8 cellular contexts compared by ENCODE assay signal in genomic region chr2:28408764-28409599, GRCh38. TPM values are rescaled to one million over a fixed set of nuclear protein-coding genes. Genes with fewer than 3 reads are reported as not detected.
DNase-seq lines count a peak whose midpoint lies in the region; ATAC-seq and TF ChIP-seq lines count a peak whose summit lies in the region.

No MANE protein-coding gene starts in this region.

- H2AFZ ChIP-seq in neuronal stem cell (ENCODE audit: low read length): no peak overlapping the region

- CTCF ChIA-PET in BJ (lab: Yijun Ruan, JAX): interaction anchor here (1.0 to 1.6 kb wide), 2 partner anchors 44 to 602 kb away, joined by 3 to 5 read pairs; no protein-coding TSS in a partner anchor

- ATAC-seq in GM21390 (IDR thresholded peaks at IDR 0.05; ENCODE audit: unreplicated experiment): no peak

- H3K18ac ChIP-seq in neuronal stem cell (ENCODE audit: low read length): peak overlapping the region; percentile 45

- H3K9me3 Mint-ChIP-seq in T-helper 1 cell treated with Interleukin-12 subunit alpha and Interleukin-12 subunit beta and Interleukin-4 antibody, amounts not matched to agents 30 μg/mL and 1 μg/mL, for 36 hours: no peaks in the 10 kb centered on the region

- H3K4me3 ChIP-seq in BJ (ENCODE audit: low read depth, low read length) (no peak overlapping the region), neuronal stem cell (ENCODE audit: low read length in 2 of 2) (no peak overlapping the region), vagina (no peak overlapping the region)

- H3K27ac Mint-ChIP-seq in T-helper 1 cell treated with Interleukin-12 subunit alpha and Interleukin-12 subunit beta and Interleukin-4 antibody, amounts not matched to agents 30 μg/mL and 1 μg/mL, for 36 hours: peak overlapping the region; percentile 92

- H3K4me3 Mint-ChIP-seq in T-helper 1 cell treated with Interleukin-12 subunit alpha and Interleukin-12 subunit beta and Interleukin-4 antibody, amounts not matched to agents 30 μg/mL and 1 μg/mL, for 36 hours: peak overlapping the region; percentile 59

- H3K4me1 ChIP-seq in neuronal stem cell (ENCODE audit: control insufficient read depth in 2 of 2, insufficient read depth in 1 of 2, low read depth in 1 of 2, low read length in 2 of 2) (peaks cover 0 to 2% of the 10 kb centered on the region in 2 donors), vagina (peaks cover 97% of the 10 kb centered on the region)

- H3K23ac ChIP-seq in neuronal stem cell (ENCODE audit: low read depth, low read length, poor library complexity): peak overlapping the region; percentile 47

- DNase-seq in BJ (ENCODE audit: low read depth) (peak; percentile 71), astrocyte of the hippocampus (ENCODE audit: low read depth, low spot score) (peak; percentile 86), neuronal stem cell (ENCODE audit: low spot score) (no peak), vagina (ENCODE audit: extremely low spot score in 2 of 2) (no peak), SW 1271 (lab: John Stamatoyannopoulos, UW) (no peak), NCI-H748 (lab: John Stamatoyannopoulos, UW; ENCODE audit: unreplicated experiment) (no peak)

- intact Hi-C loops in vagina (cut with DNase I): loop anchor here (5.0 kb wide), 1 partner anchor 38 kb away; no protein-coding TSS in a partner anchor

- no peak overlapping the region for H2AK5ac ChIP-seq in neuronal stem cell (ENCODE audit: low read depth, low read length)

- H3K9me3 ChIP-seq in neuronal stem cell (replicated peaks in 1 of 2; ENCODE audit: control insufficient read depth in 2 of 2, insufficient read depth in 1 of 2, low read depth in 1 of 2, low read length in 2 of 2): no peaks in the 10 kb centered on the region
- no peaks in the 10 kb centered on the region for H3K9me3 ChIP-seq in vagina

- H3K27me3 ChIP-seq in BJ (ENCODE audit: control insufficient read depth, insufficient read depth, low read length): no peaks in the 10 kb centered on the region
- H3K27me3 ChIP-seq in neuronal stem cell (ENCODE audit: control insufficient read depth in 3 of 3, insufficient read depth in 3 of 3, low read depth in 1 of 3, low read length in 3 of 3): no peaks in the 10 kb centered on the region
- no peaks in the 10 kb centered on the region for H3K27me3 ChIP-seq in vagina

- H2BK120ac ChIP-seq in neuronal stem cell (ENCODE audit: low read depth, low read length): no peak overlapping the region

- H3K27ac ChIP-seq in neuronal stem cell (replicated peaks; ENCODE audit: low read length): no peak overlapping the region
- H3K27ac ChIP-seq in vagina: peak overlapping the region; percentile 70

- no peak overlapping the region for H4K8ac ChIP-seq in neuronal stem cell (ENCODE audit: low read depth, low read length)

- peaks cover 50% of the 10 kb centered on the region for H3K36me3 Mint-ChIP-seq in T-helper 1 cell treated with Interleukin-12 subunit alpha and Interleukin-12 subunit beta and Interleukin-4 antibody, amounts not matched to agents 30 μg/mL and 1 μg/mL, for 36 hours (ENCODE audit: low read depth)

- H2BK15ac ChIP-seq in neuronal stem cell (ENCODE audit: low read length): no peak overlapping the region

- H3K36me3 ChIP-seq in BJ (ENCODE audit: control insufficient read depth, insufficient read depth, low read length) (peaks cover 75% of the 10 kb centered on the region), neuronal stem cell (replicated peaks in 1 of 2; ENCODE audit: control insufficient read depth in 2 of 2, insufficient read depth in 2 of 2, low read length in 2 of 2) (peaks cover 69 to 83% of the 10 kb centered on the region in 2 donors), vagina (peaks cover 8 to 99% of the 10 kb centered on the region in 2 donors)

- H2BK12ac ChIP-seq in neuronal stem cell (ENCODE audit: low read length): no peak overlapping the region

- no peak overlapping the region for H3K14ac ChIP-seq in neuronal stem cell (ENCODE audit: low read length)

- TF ChIP-seq CTCF in BJ (IDR thresholded peaks at IDR 0.05; ENCODE audit: insufficient read depth, low read depth, low read length) (no peak), vagina (IDR thresholded peaks at IDR 0.05) (no peak)

- no CpG with 5 or more reads among the region's 26 CpGs for WGBS in neuronal stem cell (ENCODE audit: extremely low coverage in 2 of 2, insufficient read length in 2 of 2, insufficient replicate concordance in 1 of 2), 2 donors

- no peaks in the 10 kb centered on the region for H3K27me3 Mint-ChIP-seq in T-helper 1 cell treated with Interleukin-12 subunit alpha and Interleukin-12 subunit beta and Interleukin-4 antibody, amounts not matched to agents 30 μg/mL and 1 μg/mL, for 36 hours (ENCODE audit: low read depth)

- no peak overlapping the region for H2BK5ac ChIP-seq in neuronal stem cell (ENCODE audit: low read length)

- POLR2A ChIA-PET in BJ (lab: Charles Lee): no interaction called here

- no peak overlapping the region for H3K4me2 ChIP-seq in neuronal stem cell (ENCODE audit: insufficient read depth, low read length, poor library complexity, severe bottlenecking)

- no peak overlapping the region for H4K91ac ChIP-seq in neuronal stem cell (ENCODE audit: low read depth, low read length, poor library complexity)

- no peak for TF ChIP-seq POLR2A in vagina (IDR thresholded peaks at IDR 0.05)

- H3K79me1 ChIP-seq in neuronal stem cell (ENCODE audit: low read depth, low read length): no peaks in the 10 kb centered on the region

- H3K4ac ChIP-seq in neuronal stem cell (ENCODE audit: low read length): no peak overlapping the region

- H3K9ac ChIP-seq in neuronal stem cell (ENCODE audit: low read depth, low read length, poor library complexity): no peak overlapping the region

- peaks cover 55% of the 10 kb centered on the region for H3K4me1 Mint-ChIP-seq in T-helper 1 cell treated with Interleukin-12 subunit alpha and Interleukin-12 subunit beta and Interleukin-4 antibody, amounts not matched to agents 30 μg/mL and 1 μg/mL, for 36 hours (ENCODE audit: low read depth)

RNA-seq across cellular contexts. Expression of gene FOSL2, which starts 16.3 kb away (rescaled TPM):
- polyA plus RNA-seq in BJ (2011; rRNA removed): 43.1 and 52.5 TPM in 2 replicates
- polyA minus RNA-seq in BJ (2011; rRNA and poly(A)+ RNA removed): 80.7 and 95.7 TPM in 2 replicates
- 6.6 TPM for polyA plus RNA-seq in neuronal stem cell (2013, experiment 1 of 2)
- polyA plus RNA-seq in neuronal stem cell (2013, experiment 2 of 2): 6.6 TPM
- 213 TPM for total RNA-seq in vagina

Comparison
In these comparisons a context has a peak if more than half of its experiments do, and no peak if none do; other contexts are left out.
1. DNase-seq: peak in BJ (single experiment) and astrocyte of the hippocampus (single experiment); none in neuronal stem cell (single experiment), vagina (0 of 2), SW 1271 (0 of 2) and NCI-H748 (single experiment).